Comparison of ENCODE assay signal across 10 cellular contexts in genomic region chr18:67243799-67244587, GRCh38.
DNase-seq lines count a peak whose midpoint lies in the region; ATAC-seq and TF ChIP-seq lines count a peak whose summit lies in the region.
"Had no signal": no experiment of that assay in that cellular context is flagged by ENCODE, and none has a peak within 500 bp of the region (broad histone marks: within the 10 kb centered on the region; RNA-seq: fewer than 3 reads in every experiment).

No MANE protein-coding gene starts in this region.

- no peaks in the 10 kb centered on the region for H3K36me3 Mint-ChIP-seq in activated CD8-positive, alpha-beta memory T cell treated with anti-CD3 and anti-CD28 coated beads, Interleukin-2, amount 10 ng/mL, durations not matched to agents 7 days and 5 days
- no peaks in the 10 kb centered on the region for H3K36me3 Mint-ChIP-seq in stimulated activated memory B cell treated with anti-CD40 and anti-IgM and Interleukin-4, amounts not matched to agents 10 μg/mL and 1 μg/mL and 100 μg/mL, for 72 hours

- no peaks in the 10 kb centered on the region for H3K27me3 ChIP-seq in BE2C

- CTCF ChIA-PET in activated CD8-positive, alpha-beta memory T cell treated with anti-CD3 and anti-CD28 coated beads, Interleukin-2, amount 10 ng/mL, durations not matched to agents 7 days and 5 days (lab: Charles Lee): interaction anchor here (1.0 to 1.9 kb wide), 3 partner anchors 9 to 272 kb away, joined by 3 to 5 read pairs (median 4); partner anchors contain the start of gene DSEL

- H3K9me3 ChIP-seq in BE2C: no peaks in the 10 kb centered on the region

- H3K4me3 Mint-ChIP-seq in activated CD8-positive, alpha-beta memory T cell treated with anti-CD3 and anti-CD28 coated beads, Interleukin-2, amount 10 ng/mL, durations not matched to agents 7 days and 5 days: peak overlapping the region; percentile 76
- peak overlapping the region; percentile 41 for H3K4me3 Mint-ChIP-seq in stimulated activated memory B cell treated with anti-CD40 and anti-IgM and Interleukin-4, amounts not matched to agents 10 μg/mL and 1 μg/mL and 100 μg/mL, for 72 hours

- peak overlapping the region in 1 of 2 donors; percentile 36 for H3K4me3 ChIP-seq in cardiac fibroblast (replicated peaks in 1 of 2; ENCODE audit: low read depth in 2 of 2, low read length in 2 of 2)
- H3K4me3 ChIP-seq in BE2C (ENCODE audit: low read depth, low read length): no peak overlapping the region

- TF ChIP-seq CTCF in cardiac fibroblast (IDR thresholded peaks at IDR 0.05; ENCODE audit: low read depth, low read length) (no peak), BE2C (IDR thresholded peaks at IDR 0.05; ENCODE audit: low read depth, low read length) (no peak)

- no peaks in the 10 kb centered on the region for H3K27me3 Mint-ChIP-seq in activated CD8-positive, alpha-beta memory T cell treated with anti-CD3 and anti-CD28 coated beads, Interleukin-2, amount 10 ng/mL, durations not matched to agents 7 days and 5 days
- no peaks in the 10 kb centered on the region for H3K27me3 Mint-ChIP-seq in stimulated activated memory B cell treated with anti-CD40 and anti-IgM and Interleukin-4, amounts not matched to agents 10 μg/mL and 1 μg/mL and 100 μg/mL, for 72 hours

- no peaks in the 10 kb centered on the region for H3K36me3 ChIP-seq in BE2C

- DNase-seq in activated CD8-positive, alpha-beta memory T cell treated with anti-CD3 and anti-CD28 coated beads, Interleukin-2, amount 10 ng/mL, durations not matched to agents 7 days and 5 days: no peak
- no peak for DNase-seq in activated CD8-positive, alpha-beta memory T cell treated with anti-CD3 and anti-CD28 coated beads, Interleukin-2, amount 50 U/mL, for 48 hours
- DNase-seq in cardiac fibroblast (ENCODE audit: low read depth in 2 of 2) (peak; percentile 33 to 49), NOMO-1 treated with DMSO at 0.1 percent for 48 hours (lab: John Stamatoyannopoulos, UW; ENCODE audit: unreplicated experiment) (no peak), BE2C (no peak)
- DNase-seq: NCI-H82 had no signal

- peak; percentile 73 for ATAC-seq in activated CD8-positive, alpha-beta memory T cell treated with anti-CD3 and anti-CD28 coated beads, Interleukin-2, amount 10 ng/mL, durations not matched to agents 7 days and 5 days
- peak; percentile 48 for ATAC-seq in HG03521 (IDR thresholded peaks at IDR 0.05; ENCODE audit: unreplicated experiment)
- no peak for ATAC-seq in stimulated activated memory B cell treated with anti-CD40 and anti-IgM and Interleukin-4, amounts not matched to agents 10 μg/mL and 1 μg/mL and 100 μg/mL, for 72 hours
- no peak for ATAC-seq in HG02981 (IDR thresholded peaks at IDR 0.05; ENCODE audit: unreplicated experiment)
- ATAC-seq: HCT116 had no signal

- H3K9me3 Mint-ChIP-seq in activated CD8-positive, alpha-beta memory T cell treated with anti-CD3 and anti-CD28 coated beads, Interleukin-2, amount 10 ng/mL, durations not matched to agents 7 days and 5 days (ENCODE audit: low read depth): no peaks in the 10 kb centered on the region
- no peaks in the 10 kb centered on the region for H3K9me3 Mint-ChIP-seq in stimulated activated memory B cell treated with anti-CD40 and anti-IgM and Interleukin-4, amounts not matched to agents 10 μg/mL and 1 μg/mL and 100 μg/mL, for 72 hours

- H3K4me1 ChIP-seq in BE2C: no peaks in the 10 kb centered on the region; the same call in 1 of the 2 replicates

- peak overlapping the region; percentile 86 for H3K27ac Mint-ChIP-seq in activated CD8-positive, alpha-beta memory T cell treated with anti-CD3 and anti-CD28 coated beads, Interleukin-2, amount 10 ng/mL, durations not matched to agents 7 days and 5 days
- no peak overlapping the region for H3K27ac Mint-ChIP-seq in stimulated activated memory B cell treated with anti-CD40 and anti-IgM and Interleukin-4, amounts not matched to agents 10 μg/mL and 1 μg/mL and 100 μg/mL, for 72 hours

- peaks cover 19% of the 10 kb centered on the region for H3K4me1 Mint-ChIP-seq in activated CD8-positive, alpha-beta memory T cell treated with anti-CD3 and anti-CD28 coated beads, Interleukin-2, amount 10 ng/mL, durations not matched to agents 7 days and 5 days
- H3K4me1 Mint-ChIP-seq in stimulated activated memory B cell treated with anti-CD40 and anti-IgM and Interleukin-4, amounts not matched to agents 10 μg/mL and 1 μg/mL and 100 μg/mL, for 72 hours: peaks cover 6% of the 10 kb centered on the region

Comparison
In these comparisons a context has a peak if more than half of its experiments do, and no peak if none do; other contexts are left out.
1. ATAC-seq: peak in activated CD8-positive, alpha-beta memory T cell treated with anti-CD3 and anti-CD28 coated beads, Interleukin-2, amount 10 ng/mL, durations not matched to agents 7 days and 5 days (single experiment) and HG03521 (single experiment); none in stimulated activated memory B cell treated with anti-CD40 and anti-IgM and Interleukin-4, amounts not matched to agents 10 μg/mL and 1 μg/mL and 100 μg/mL, for 72 hours (single experiment) and HG02981 (single experiment).
2. DNase-seq: peak in cardiac fibroblast (2 of 2); none in activated CD8-positive, alpha-beta memory T cell treated with anti-CD3 and anti-CD28 coated beads, Interleukin-2, amount 10 ng/mL, durations not matched to agents 7 days and 5 days (single experiment), activated CD8-positive, alpha-beta memory T cell treated with anti-CD3 and anti-CD28 coated beads, Interleukin-2, amount 50 U/mL, for 48 hours (single experiment), NOMO-1 treated with DMSO at 0.1 percent for 48 hours (single experiment) and BE2C (single experiment).